In genomic region chrX:2541603-2542002, GRCh38 we compare ENCODE assay signal across 2 cellular contexts.
TF ChIP-seq lines count a peak whose summit lies in the region.

No MANE protein-coding gene starts in this region.

TF ChIP-seq in GM23338, 12 proteins besides CTCF, POLR2A, EP300 and RAD21:
- TF ChIP-seq STAT1 (IDR thresholded peaks at IDR 0.05; ENCODE audit: unreplicated experiment): no peak
- TF ChIP-seq, protein P1, sequence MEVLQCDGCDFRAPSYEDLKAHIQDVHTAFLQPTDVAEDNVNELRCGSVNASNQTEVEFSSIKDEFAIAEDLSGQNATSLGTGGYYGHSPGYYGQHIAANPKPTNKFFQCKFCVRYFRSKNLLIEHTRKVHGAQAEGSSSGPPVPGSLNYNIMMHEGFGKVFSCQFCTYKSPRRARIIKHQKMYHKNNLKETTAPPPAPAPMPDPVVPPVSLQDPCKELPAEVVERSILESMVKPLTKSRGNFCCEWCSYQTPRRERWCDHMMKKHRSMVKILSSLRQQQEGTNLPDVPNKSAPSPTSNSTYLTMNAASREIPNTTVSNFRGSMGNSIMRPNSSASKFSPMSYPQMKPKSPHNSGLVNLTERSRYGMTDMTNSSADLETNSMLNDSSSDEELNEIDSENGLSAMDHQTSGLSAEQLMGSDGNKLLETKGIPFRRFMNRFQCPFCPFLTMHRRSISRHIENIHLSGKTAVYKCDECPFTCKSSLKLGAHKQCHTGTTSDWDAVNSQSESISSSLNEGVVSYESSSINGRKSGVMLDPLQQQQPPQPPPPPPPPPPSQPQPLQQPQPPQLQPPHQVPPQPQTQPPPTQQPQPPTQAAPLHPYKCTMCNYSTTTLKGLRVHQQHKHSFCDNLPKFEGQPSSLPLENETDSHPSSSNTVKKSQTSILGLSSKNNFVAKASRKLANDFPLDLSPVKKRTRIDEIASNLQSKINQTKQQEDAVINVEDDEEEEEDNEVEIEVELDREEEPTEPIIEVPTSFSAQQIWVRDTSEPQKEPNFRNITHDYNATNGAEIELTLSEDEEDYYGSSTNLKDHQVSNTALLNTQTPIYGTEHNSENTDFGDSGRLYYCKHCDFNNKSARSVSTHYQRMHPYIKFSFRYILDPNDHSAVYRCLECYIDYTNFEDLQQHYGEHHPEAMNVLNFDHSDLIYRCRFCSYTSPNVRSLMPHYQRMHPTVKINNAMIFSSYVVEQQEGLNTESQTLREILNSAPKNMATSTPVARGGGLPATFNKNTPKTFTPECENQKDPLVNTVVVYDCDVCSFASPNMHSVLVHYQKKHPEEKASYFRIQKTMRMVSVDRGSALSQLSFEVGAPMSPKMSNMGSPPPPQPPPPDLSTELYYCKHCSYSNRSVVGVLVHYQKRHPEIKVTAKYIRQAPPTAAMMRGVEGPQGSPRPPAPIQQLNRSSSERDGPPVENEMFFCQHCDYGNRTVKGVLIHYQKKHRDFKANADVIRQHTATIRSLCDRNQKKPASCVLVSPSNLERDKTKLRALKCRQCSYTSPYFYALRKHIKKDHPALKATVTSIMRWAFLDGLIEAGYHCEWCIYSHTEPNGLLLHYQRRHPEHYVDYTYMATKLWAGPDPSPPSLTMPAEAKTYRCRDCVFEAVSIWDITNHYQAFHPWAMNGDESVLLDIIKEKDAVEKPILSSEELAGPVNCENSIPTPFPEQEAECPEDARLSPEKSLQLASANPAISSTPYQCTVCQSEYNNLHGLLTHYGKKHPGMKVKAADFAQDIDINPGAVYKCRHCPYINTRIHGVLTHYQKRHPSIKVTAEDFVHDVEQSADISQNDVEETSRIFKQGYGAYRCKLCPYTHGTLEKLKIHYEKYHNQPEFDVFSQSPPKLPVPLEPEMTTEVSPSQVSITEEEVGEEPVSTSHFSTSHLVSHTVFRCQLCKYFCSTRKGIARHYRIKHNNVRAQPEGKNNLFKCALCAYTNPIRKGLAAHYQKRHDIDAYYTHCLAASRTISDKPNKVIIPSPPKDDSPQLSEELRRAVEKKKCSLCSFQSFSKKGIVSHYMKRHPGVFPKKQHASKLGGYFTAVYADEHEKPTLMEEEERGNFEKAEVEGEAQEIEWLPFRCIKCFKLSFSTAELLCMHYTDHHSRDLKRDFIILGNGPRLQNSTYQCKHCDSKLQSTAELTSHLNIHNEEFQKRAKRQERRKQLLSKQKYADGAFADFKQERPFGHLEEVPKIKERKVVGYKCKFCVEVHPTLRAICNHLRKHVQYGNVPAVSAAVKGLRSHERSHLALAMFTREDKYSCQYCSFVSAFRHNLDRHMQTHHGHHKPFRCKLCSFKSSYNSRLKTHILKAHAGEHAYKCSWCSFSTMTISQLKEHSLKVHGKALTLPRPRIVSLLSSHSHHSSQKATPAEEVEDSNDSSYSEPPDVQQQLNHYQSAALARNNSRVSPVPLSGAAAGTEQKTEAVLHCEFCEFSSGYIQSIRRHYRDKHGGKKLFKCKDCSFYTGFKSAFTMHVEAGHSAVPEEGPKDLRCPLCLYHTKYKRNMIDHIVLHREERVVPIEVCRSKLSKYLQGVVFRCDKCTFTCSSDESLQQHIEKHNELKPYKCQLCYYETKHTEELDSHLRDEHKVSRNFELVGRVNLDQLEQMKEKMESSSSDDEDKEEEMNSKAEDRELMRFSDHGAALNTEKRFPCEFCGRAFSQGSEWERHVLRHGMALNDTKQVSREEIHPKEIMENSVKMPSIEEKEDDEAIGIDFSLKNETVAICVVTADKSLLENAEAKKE (CRISPR knock-in tag; IDR thresholded peaks at IDR 0.05): no peak
- no peak for TF ChIP-seq JUNB (IDR thresholded peaks at IDR 0.05; ENCODE audit: unreplicated experiment)
- no peak for TF ChIP-seq ZNF114 (CRISPR knock-in tag; IDR thresholded peaks at IDR 0.05)
- TF ChIP-seq, protein P2, sequence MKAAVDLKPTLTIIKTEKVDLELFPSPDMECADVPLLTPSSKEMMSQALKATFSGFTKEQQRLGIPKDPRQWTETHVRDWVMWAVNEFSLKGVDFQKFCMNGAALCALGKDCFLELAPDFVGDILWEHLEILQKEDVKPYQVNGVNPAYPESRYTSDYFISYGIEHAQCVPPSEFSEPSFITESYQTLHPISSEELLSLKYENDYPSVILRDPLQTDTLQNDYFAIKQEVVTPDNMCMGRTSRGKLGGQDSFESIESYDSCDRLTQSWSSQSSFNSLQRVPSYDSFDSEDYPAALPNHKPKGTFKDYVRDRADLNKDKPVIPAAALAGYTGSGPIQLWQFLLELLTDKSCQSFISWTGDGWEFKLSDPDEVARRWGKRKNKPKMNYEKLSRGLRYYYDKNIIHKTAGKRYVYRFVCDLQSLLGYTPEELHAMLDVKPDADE (IDR thresholded peaks at IDR 0.05): no peak
- TF ChIP-seq CREB1 (CRISPR knock-in tag; IDR thresholded peaks at IDR 0.05; ENCODE audit: low read depth): no peak
- TF ChIP-seq NANOG (IDR thresholded peaks at IDR 0.05; ENCODE audit: borderline replicate concordance): no peak
- TF ChIP-seq EZH2 (IDR thresholded peaks at IDR 0.05; ENCODE audit: low read depth, unreplicated experiment): no peak
- TF ChIP-seq EZH2phosphoT487 (IDR thresholded peaks at IDR 0.05; ENCODE audit: unreplicated experiment): no peak
- TF ChIP-seq POLR2AphosphoS5 (IDR thresholded peaks at IDR 0.05; ENCODE audit: low read depth): no peak
- TF ChIP-seq, protein P3, sequence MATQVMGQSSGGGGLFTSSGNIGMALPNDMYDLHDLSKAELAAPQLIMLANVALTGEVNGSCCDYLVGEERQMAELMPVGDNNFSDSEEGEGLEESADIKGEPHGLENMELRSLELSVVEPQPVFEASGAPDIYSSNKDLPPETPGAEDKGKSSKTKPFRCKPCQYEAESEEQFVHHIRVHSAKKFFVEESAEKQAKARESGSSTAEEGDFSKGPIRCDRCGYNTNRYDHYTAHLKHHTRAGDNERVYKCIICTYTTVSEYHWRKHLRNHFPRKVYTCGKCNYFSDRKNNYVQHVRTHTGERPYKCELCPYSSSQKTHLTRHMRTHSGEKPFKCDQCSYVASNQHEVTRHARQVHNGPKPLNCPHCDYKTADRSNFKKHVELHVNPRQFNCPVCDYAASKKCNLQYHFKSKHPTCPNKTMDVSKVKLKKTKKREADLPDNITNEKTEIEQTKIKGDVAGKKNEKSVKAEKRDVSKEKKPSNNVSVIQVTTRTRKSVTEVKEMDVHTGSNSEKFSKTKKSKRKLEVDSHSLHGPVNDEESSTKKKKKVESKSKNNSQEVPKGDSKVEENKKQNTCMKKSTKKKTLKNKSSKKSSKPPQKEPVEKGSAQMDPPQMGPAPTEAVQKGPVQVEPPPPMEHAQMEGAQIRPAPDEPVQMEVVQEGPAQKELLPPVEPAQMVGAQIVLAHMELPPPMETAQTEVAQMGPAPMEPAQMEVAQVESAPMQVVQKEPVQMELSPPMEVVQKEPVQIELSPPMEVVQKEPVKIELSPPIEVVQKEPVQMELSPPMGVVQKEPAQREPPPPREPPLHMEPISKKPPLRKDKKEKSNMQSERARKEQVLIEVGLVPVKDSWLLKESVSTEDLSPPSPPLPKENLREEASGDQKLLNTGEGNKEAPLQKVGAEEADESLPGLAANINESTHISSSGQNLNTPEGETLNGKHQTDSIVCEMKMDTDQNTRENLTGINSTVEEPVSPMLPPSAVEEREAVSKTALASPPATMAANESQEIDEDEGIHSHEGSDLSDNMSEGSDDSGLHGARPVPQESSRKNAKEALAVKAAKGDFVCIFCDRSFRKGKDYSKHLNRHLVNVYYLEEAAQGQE (IDR thresholded peaks at IDR 0.05; ENCODE audit: unreplicated experiment): no peak
- no peak for TF ChIP-seq ZNF331 (CRISPR knock-in tag; IDR thresholded peaks at IDR 0.05; ENCODE audit: low read depth)

TF ChIP-seq in GM12878, 131 proteins besides CTCF, POLR2A, EP300 and RAD21:
- TF ChIP-seq CBFB (IDR thresholded peaks at IDR 0.05; ENCODE audit: low read depth): 0 out of 2 replicates have a peak, but pooled peaks have one; percentile 44
- TF ChIP-seq TCF3 (IDR thresholded peaks at IDR 0.05; ENCODE audit: borderline replicate concordance, insufficient read depth, low read depth, low read length): no peak
- TF ChIP-seq RUNX3 (IDR thresholded peaks at IDR 0.05; ENCODE audit: low read length): peak; percentile 73
- TF ChIP-seq CEBPB (IDR thresholded peaks at IDR 0.05; ENCODE audit: borderline replicate concordance in 1 of 2, low read depth in 2 of 2, low read length in 2 of 2): no peak
- no peak for TF ChIP-seq SMC3 (IDR thresholded peaks at IDR 0.05; ENCODE audit: borderline replicate concordance, low read length)
- TF ChIP-seq BHLHE40 (IDR thresholded peaks at IDR 0.05; ENCODE audit: borderline replicate concordance in 1 of 2, low read depth in 2 of 2, low read length in 1 of 2): peak; percentile 49 to 52; a peak in 3 of 4 replicates
TF ChIP-seq in GM12878: peak in this region for 3.
